In the genomic region with DNA sequence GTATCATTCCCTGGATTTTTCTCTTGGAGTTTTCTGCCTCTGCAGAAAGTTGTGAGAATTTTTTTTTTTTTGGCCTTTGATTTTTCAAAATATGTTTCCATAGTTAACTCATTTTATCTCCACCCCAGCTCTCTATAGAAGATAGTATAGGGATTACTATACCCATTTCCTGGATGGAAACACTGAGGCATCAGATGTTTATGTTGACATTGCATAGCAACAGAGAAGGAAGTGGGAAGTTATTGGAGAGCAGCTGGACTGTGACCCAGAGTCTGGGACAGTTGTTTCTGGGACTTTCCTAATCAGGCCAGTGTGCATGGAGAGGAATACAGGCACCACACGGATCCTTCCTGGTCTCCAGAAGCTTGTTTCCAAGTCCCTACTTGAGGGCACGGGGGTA, we compare ENCODE assay signal across 18 cellular contexts.
"Had no signal": no experiment of that assay in that cellular context is flagged by ENCODE, and none has a peak within 500 bp of the region (broad histone marks: within the 10 kb centered on the region; RNA-seq: fewer than 3 reads in every experiment).

No MANE protein-coding gene starts in this region.

- H3K4me1 Mint-ChIP-seq: activated naive CD8-positive, alpha-beta T cell treated with anti-CD3 and anti-CD28 coated beads, Interleukin-2, amount 10 ng/mL, durations not matched to agents 7 days and 5 days had no signal

- FAIRE-seq: frontal cortex, keratinocyte, urothelium cell line had no signal

- H3K36me3 Mint-ChIP-seq: activated naive CD8-positive, alpha-beta T cell treated with anti-CD3 and anti-CD28 coated beads, Interleukin-2, amount 10 ng/mL, durations not matched to agents 7 days and 5 days; natural killer cell treated with Interleukin-12 subunit alpha and Interleukin-12 subunit beta and Interleukin-15 and Interleukin-18, amount 100 ng/mL, for 72 hours had no signal

- H3K27ac Mint-ChIP-seq: activated naive CD8-positive, alpha-beta T cell treated with anti-CD3 and anti-CD28 coated beads, Interleukin-2, amount 10 ng/mL, durations not matched to agents 7 days and 5 days; natural killer cell treated with Interleukin-12 subunit alpha and Interleukin-12 subunit beta and Interleukin-15 and Interleukin-18, amount 100 ng/mL, for 72 hours had no signal

- H3K4me3 Mint-ChIP-seq: activated naive CD8-positive, alpha-beta T cell treated with anti-CD3 and anti-CD28 coated beads, Interleukin-2, amount 10 ng/mL, durations not matched to agents 7 days and 5 days; natural killer cell treated with Interleukin-12 subunit alpha and Interleukin-12 subunit beta and Interleukin-15 and Interleukin-18, amount 100 ng/mL, for 72 hours had no signal

- H3K4me1 ChIP-seq: body of pancreas, tibial artery had no signal

- H3K27ac ChIP-seq: body of pancreas, tibial artery had no signal

- H3K36me3 ChIP-seq: tibial artery had no signal

- H3K9me3 Mint-ChIP-seq: activated naive CD8-positive, alpha-beta T cell treated with anti-CD3 and anti-CD28 coated beads, Interleukin-2, amount 10 ng/mL, durations not matched to agents 7 days and 5 days; natural killer cell treated with Interleukin-12 subunit alpha and Interleukin-12 subunit beta and Interleukin-15 and Interleukin-18, amount 100 ng/mL, for 72 hours had no signal

- DNase-seq: activated CD4-positive, CD25-positive, alpha-beta regulatory T cell; activated gamma-delta T cell treated with Interleukin-2 at 50 U/mL for 16 hours; activated naive CD8-positive, alpha-beta T cell treated with anti-CD3 and anti-CD28 coated beads, Interleukin-2, amount 10 ng/mL, durations not matched to agents 7 days and 5 days; body of pancreas; hypothalamus; mesendoderm; SK-N-SH; stimulated activated CD4-positive, alpha-beta T cell treated with anti-CD3 and anti-CD28 coated beads, Interleukin-4, amount 100 ng/mL, for 4 hours; stimulated activated naive CD4-positive, alpha-beta T cell; substantia nigra; T-helper 1 cell; T-helper 9 cell; tibial artery had no signal

- H3K4me2 ChIP-seq: SK-N-SH had no signal

- H3K27me3 ChIP-seq: body of pancreas had no signal

- H3K9ac ChIP-seq: SK-N-SH had no signal

- H3K9me3 ChIP-seq: body of pancreas, SK-N-SH, tibial artery had no signal

- ATAC-seq: body of pancreas, sciatic nerve had no signal

- H3K4me3 ChIP-seq: body of pancreas, tibial artery had no signal
